19 cellular contexts compared by ENCODE assay signal in the genomic region with DNA sequence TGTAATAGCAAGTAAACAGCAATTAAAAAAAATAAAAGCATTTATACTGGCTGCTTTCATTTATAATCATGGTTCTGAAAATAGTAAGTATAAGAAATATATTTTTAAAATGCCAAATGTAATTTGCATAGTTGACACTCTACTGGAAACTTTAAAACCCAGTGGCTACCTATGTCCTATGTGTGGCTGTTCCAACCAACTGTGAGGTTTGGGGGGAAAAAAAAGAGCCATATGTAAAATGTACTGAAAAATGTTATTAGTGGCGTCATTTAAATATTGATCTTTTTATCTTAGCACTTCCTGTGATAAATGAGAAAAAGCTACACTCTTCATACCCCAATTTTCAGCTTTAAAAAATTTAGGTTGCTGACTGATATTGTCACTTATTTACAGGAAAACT.
DNase-seq lines count a peak whose midpoint lies in the region; ATAC-seq and TF ChIP-seq lines count a peak whose summit lies in the region.
"Had no signal": no experiment of that assay in that cellular context is flagged by ENCODE, and none has a peak within 500 bp of the region (broad histone marks: within the 10 kb centered on the region; RNA-seq: fewer than 3 reads in every experiment).

No MANE protein-coding gene starts in this region.

- TF ChIP-seq POLR2A in thyroid gland (IDR thresholded peaks at IDR 0.05) (no peak), prostate gland (IDR thresholded peaks at IDR 0.05) (no peak)

- peak overlapping the region; percentile 79 for H3K4me2 ChIP-seq in SK-N-SH
- H3K4me2 ChIP-seq: A549 had no signal

- CTCF ChIA-PET in SK-N-SH (lab: Yijun Ruan, JAX), result interaction anchor here (0.6 to 3.4 kb wide), 12 partner anchors 9 to 1258 kb away, joined by 3 to 33 read pairs (median 4); no protein-coding TSS in a partner anchor
- CTCF ChIA-PET in activated B cell treated with CpG ODN at 0.5 μM for 24 hours (lab: Charles Lee), result interaction anchor here (1.3 to 1.8 kb wide), 4 partner anchors 9 to 99 kb away, joined by 4 to 9 read pairs (median 5); no protein-coding TSS in a partner anchor

- H3K9me3 Mint-ChIP-seq in activated B cell treated with CpG ODN at 0.5 μM for 24 hours (no peaks in the 10 kb centered on the region), memory B cell (no peaks in the 10 kb centered on the region)
- H3K9me3 Mint-ChIP-seq: activated T-helper 17 cell treated with anti-CD3 and anti-CD28 coated beads, Interleukin-2, amount 50 U/mL, for 72 hours; endodermal cell; nephron progenitor cell; stimulated activated naive CD8-positive, alpha-beta T cell treated with anti-CD3 and anti-CD28 coated beads, Interleukin-15, Interleukin-2, amounts not matched to agents 100 ng/mL and 50 ng/mL, for 24 hours had no signal

- POLR2A ChIA-PET in SK-N-SH (lab: Yijun Ruan, JAX) (interaction anchor here (0.9 to 7.1 kb wide), 3 partner anchors 17 to 30 kb away, joined by 3 to 85 read pairs (median 5); no protein-coding TSS in a partner anchor), activated B cell treated with CpG ODN at 0.5 μM for 24 hours (lab: Charles Lee) (interaction anchor here (0.7 to 2.5 kb wide), 9 partner anchors 9 to 247 kb away, joined by 3 to 13 read pairs (median 6); no protein-coding TSS in a partner anchor)

- peaks cover 18% of the 10 kb centered on the region for H3F3A ChIP-seq in SK-N-SH (replicated peaks; ENCODE audit: insufficient read depth)

- H3K27ac ChIP-seq in SK-N-SH (ENCODE audit: low read depth in 2 of 2, low read length in 1 of 2), result peak overlapping the region; percentile 95 to 100
- peak overlapping the region; percentile 86 to 94 (median 91) for H3K27ac ChIP-seq in thyroid gland
- no peak overlapping the region for H3K27ac ChIP-seq in prostate gland
- H3K27ac ChIP-seq: A549, body of pancreas had no signal

- no peak overlapping the region for H2AFZ ChIP-seq in SK-N-SH (ENCODE audit: low read depth)

- intact Hi-C loops in activated B cell treated with CpG ODN at 0.5 μM for 24 hours (cut with micrococcal nuclease) (no loop called here), thyroid gland (cut with DNase I) (no loop called here), prostate gland (cut with DNase I) (loop anchor here (5.0 kb wide), 1 partner anchor 75 kb away; no protein-coding TSS in a partner anchor)

- no peaks in the 10 kb centered on the region for H3K9me2 ChIP-seq in SK-N-SH

- ATAC-seq in SK-N-SH treated with all-trans-retinoic acid at 6 μM for 48 hours, result no peak
- no peak for ATAC-seq in activated B cell treated with CpG ODN at 0.5 μM for 24 hours (ENCODE audit: low read depth)
- no peak for ATAC-seq in memory B cell (ENCODE audit: low read depth)
- no peak for ATAC-seq in HG03571 (IDR thresholded peaks at IDR 0.05; ENCODE audit: unreplicated experiment)
- ATAC-seq: A549; activated T-helper 17 cell treated with anti-CD3 and anti-CD28 coated beads, Interleukin-2, amount 50 U/mL, for 72 hours; body of pancreas; sciatic nerve had no signal

- no peak for TF ChIP-seq EP300 in SK-N-SH (IDR thresholded peaks at IDR 0.05; ENCODE audit: borderline replicate concordance in 1 of 2, low read depth in 1 of 2, low read length in 1 of 2)

- peaks cover 92% of the 10 kb centered on the region for H3K79me2 ChIP-seq in SK-N-SH (ENCODE audit: insufficient read depth)

- H3K4me1 ChIP-seq in SK-N-SH (ENCODE audit: control insufficient read depth in 1 of 2, insufficient read depth in 2 of 2, low read depth in 1 of 2, low read length in 1 of 2), result peaks cover 29 to 41% of the 10 kb centered on the region in 2 experiments; a peak in 3 of 4 replicates
- peaks cover 9 to 22% of the 10 kb centered on the region in 2 donors for H3K4me1 ChIP-seq in thyroid gland
- no peaks in the 10 kb centered on the region for H3K4me1 ChIP-seq in prostate gland (replicated peaks)
- H3K4me1 ChIP-seq: A549 had no signal

- 43% methylated on average over 1 of the region's 1 CpG for WGBS in SK-N-SH (ENCODE audit: low lambda C conversion rate)
- 85 to 86% methylated on average over 1 of the region's 1 CpG for WGBS in thyroid gland, 2 donors
- 98% methylated on average over 1 of the region's 1 CpG for WGBS in prostate gland

- H3K4me3 ChIP-seq in SK-N-SH (ENCODE audit: low read depth in 2 of 2, low read length in 1 of 2) (peak overlapping the region; percentile 78 to 80; a peak in 3 of 4 replicates), thyroid gland (replicated peaks in 1 of 3) (no peak overlapping the region), prostate gland (no peak overlapping the region)
- H3K4me3 ChIP-seq: A549, body of pancreas had no signal

- H3K36me3 ChIP-seq in SK-N-SH (replicated peaks in 1 of 2; ENCODE audit: control insufficient read depth in 1 of 2, insufficient read depth in 2 of 2, low read length in 1 of 2) (no peaks in the 10 kb centered on the region), thyroid gland (no peaks in the 10 kb centered on the region), prostate gland (no peaks in the 10 kb centered on the region)

- no peaks in the 10 kb centered on the region; the same call in 1 of the 2 replicates for H4K20me1 ChIP-seq in SK-N-SH (ENCODE audit: insufficient read depth)

- TF ChIP-seq CTCF in SK-N-SH (IDR thresholded peaks at IDR 0.05), result no peak
- TF ChIP-seq CTCF in activated B cell treated with CpG ODN at 0.5 μM for 24 hours (IDR thresholded peaks at IDR 0.05), result no peak
- TF ChIP-seq CTCF in thyroid gland (IDR thresholded peaks at IDR 0.05), result no peak
- no peak for TF ChIP-seq CTCF in prostate gland (IDR thresholded peaks at IDR 0.05)

- H3K36me3 Mint-ChIP-seq in activated B cell treated with CpG ODN at 0.5 μM for 24 hours (ENCODE audit: low read depth) (peaks cover 45% of the 10 kb centered on the region), memory B cell (peaks cover 6% of the 10 kb centered on the region)

- DNase-seq in SK-N-SH (no peak), activated B cell treated with CpG ODN at 0.5 μM for 24 hours (no peak), memory B cell (ENCODE audit: low spot score in 2 of 2) (no peak), thyroid gland (no peak), prostate gland (ENCODE audit: low spot score) (no peak), NCI-H2227 treated with DMSO at 0.1 percent for 48 hours (lab: John Stamatoyannopoulos, UW) (no peak)
- DNase-seq: activated CD4-positive, alpha-beta T cell treated with anti-CD3 and anti-CD28 coated beads, Interleukin-2, amount 50 U/mL, for 48 hours; body of pancreas; endodermal cell; GOT3; kidney; nephron progenitor cell; SHP77 had no signal

- H3K27me3 Mint-ChIP-seq in activated B cell treated with CpG ODN at 0.5 μM for 24 hours (no peaks in the 10 kb centered on the region), memory B cell (no peaks in the 10 kb centered on the region)

- no peak for TF ChIP-seq RAD21 in SK-N-SH (IDR thresholded peaks at IDR 0.05; ENCODE audit: low read length)

- peak overlapping the region; percentile 90 for H3K4me3 Mint-ChIP-seq in activated B cell treated with CpG ODN at 0.5 μM for 24 hours
- H3K4me3 Mint-ChIP-seq in memory B cell, result peak overlapping the region; percentile 95
- H3K4me3 Mint-ChIP-seq: activated T-helper 17 cell treated with anti-CD3 and anti-CD28 coated beads, Interleukin-2, amount 50 U/mL, for 72 hours; endodermal cell; nephron progenitor cell; stimulated activated naive CD8-positive, alpha-beta T cell treated with anti-CD3 and anti-CD28 coated beads, Interleukin-15, Interleukin-2, amounts not matched to agents 100 ng/mL and 50 ng/mL, for 24 hours had no signal

- peaks cover 72% of the 10 kb centered on the region for H3K4me1 Mint-ChIP-seq in activated B cell treated with CpG ODN at 0.5 μM for 24 hours
- peaks cover 43% of the 10 kb centered on the region for H3K4me1 Mint-ChIP-seq in memory B cell
- H3K4me1 Mint-ChIP-seq: activated T-helper 17 cell treated with anti-CD3 and anti-CD28 coated beads, Interleukin-2, amount 50 U/mL, for 72 hours had no signal

- peak overlapping the region; percentile 86 for H3K9ac ChIP-seq in SK-N-SH

- H3K27ac Mint-ChIP-seq in activated B cell treated with CpG ODN at 0.5 μM for 24 hours (peak overlapping the region; percentile 92), memory B cell (peak overlapping the region; percentile 97)
- H3K27ac Mint-ChIP-seq: activated T-helper 17 cell treated with anti-CD3 and anti-CD28 coated beads, Interleukin-2, amount 50 U/mL, for 72 hours; endodermal cell; nephron progenitor cell; stimulated activated naive CD8-positive, alpha-beta T cell treated with anti-CD3 and anti-CD28 coated beads, Interleukin-15, Interleukin-2, amounts not matched to agents 100 ng/mL and 50 ng/mL, for 24 hours had no signal

- H3K9me3 ChIP-seq in SK-N-SH (no peaks in the 10 kb centered on the region), thyroid gland (no peaks in the 10 kb centered on the region), prostate gland (no peaks in the 10 kb centered on the region)
- H3K9me3 ChIP-seq: A549, body of pancreas had no signal

- H3K27me3 ChIP-seq in SK-N-SH (ENCODE audit: insufficient read depth) (no peaks in the 10 kb centered on the region), thyroid gland (no peaks in the 10 kb centered on the region), prostate gland (replicated peaks; ENCODE audit: insufficient read depth) (no peaks in the 10 kb centered on the region)
- H3K27me3 ChIP-seq: body of pancreas had no signal

TF ChIP-seq in SK-N-SH treated with all-trans-retinoic acid at 6 μM for 48 hours, 23 proteins besides CTCF, POLR2A, EP300 and RAD21:
- TF ChIP-seq ARNTL (CRISPR knock-in tag; IDR thresholded peaks at IDR 0.05; ENCODE audit: borderline replicate concordance, low read depth) (no peak), ZNF8 (CRISPR knock-in tag; IDR thresholded peaks at IDR 0.05) (no peak), PATZ1 (CRISPR knock-in tag; IDR thresholded peaks at IDR 0.05; ENCODE audit: borderline replicate concordance) (no peak), SNAI2 (CRISPR knock-in tag; IDR thresholded peaks at IDR 0.05) (no peak), PPARA (CRISPR knock-in tag; IDR thresholded peaks at IDR 0.05; ENCODE audit: borderline replicate concordance) (no peak), GLIS3 (CRISPR knock-in tag; IDR thresholded peaks at IDR 0.05) (no peak)

Comparison
In these comparisons a context has a peak if more than half of its experiments do, and no peak if none do; other contexts are left out.
1. H3K27ac ChIP-seq: peak in SK-N-SH (2 of 2) and thyroid gland (3 of 3); none in prostate gland (0 of 2).
2. H3K4me3 ChIP-seq: peak in SK-N-SH (2 of 2); none in thyroid gland (0 of 3) and prostate gland (0 of 2).